Comparison of ENCODE assay signal across 17 cellular contexts in the genomic region with DNA sequence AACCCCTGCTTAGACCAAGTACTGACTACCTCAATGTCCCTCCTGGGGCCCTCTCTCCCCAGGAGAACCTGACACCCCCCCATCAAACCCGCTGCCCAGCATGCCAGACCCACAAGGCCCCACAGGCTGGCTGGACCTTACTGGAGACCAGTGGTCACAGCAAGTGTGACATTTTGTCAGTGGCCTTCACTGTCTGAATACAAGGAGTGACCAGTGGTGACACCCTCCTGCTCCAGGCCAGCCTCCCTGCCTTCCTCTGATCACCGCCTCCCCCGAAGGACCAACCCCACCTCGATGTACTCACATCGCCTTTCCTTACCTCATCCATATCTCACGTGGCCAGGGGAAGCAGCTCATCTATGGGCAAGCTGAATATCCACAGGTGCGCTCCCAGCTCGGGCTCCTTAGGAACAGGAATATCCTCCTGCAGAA.
A peak's percentile ranks its signal among the peaks of the same experiment; 100 is the strongest.
DNase-seq lines count a peak whose midpoint lies in the region; ATAC-seq and TF ChIP-seq lines count a peak whose summit lies in the region.
"Had no signal": no experiment of that assay in that cellular context is flagged by ENCODE, and none has a peak within 500 bp of the region (broad histone marks: within the 10 kb centered on the region; RNA-seq: fewer than 3 reads in every experiment).

No MANE protein-coding gene starts in this region.

- WGBS in GM23248 (ENCODE audit: low coverage in 1 of 2, low lambda C conversion rate in 2 of 2, missing lambda C conversion rate in 2 of 2), 2 experiments, result 60 to 61% methylated on average over 8 of the region's 8 CpGs
- 75% methylated on average over 8 of the region's 8 CpGs for WGBS in hepatocyte (ENCODE audit: low lambda C conversion rate, missing lambda C conversion rate)

- peaks cover 4% of the 10 kb centered on the region for H3K27me3 Mint-ChIP-seq in CD4-positive, CD25-positive, alpha-beta regulatory T cell
- H3K27me3 Mint-ChIP-seq in effector memory CD8-positive, alpha-beta T cell, result no peaks in the 10 kb centered on the region
- peaks cover 6% of the 10 kb centered on the region for H3K27me3 Mint-ChIP-seq in GM23338 (ENCODE audit: insufficient read depth, low read depth, poor library complexity)

- peak overlapping the region; percentile 56; the same call in 1 of the 2 replicates for H3K4me2 ChIP-seq in KMS-11
- no peak overlapping the region for H3K4me2 ChIP-seq in GM23248 (ENCODE audit: unreplicated experiment)
- H3K4me2 ChIP-seq in GM23338, result no peak overlapping the region
- no peak overlapping the region for H3K4me2 ChIP-seq in hepatocyte

- H3K4me1 Mint-ChIP-seq in CD4-positive, CD25-positive, alpha-beta regulatory T cell, result peaks cover 20 to 64% (median 36%) of the 10 kb centered on the region in 4 donors
- peaks cover 80% of the 10 kb centered on the region in 2 donors for H3K4me1 Mint-ChIP-seq in effector memory CD8-positive, alpha-beta T cell (ENCODE audit: low read depth in 2 of 2)
- peaks cover 14% of the 10 kb centered on the region for H3K4me1 Mint-ChIP-seq in GM23338

- H3K4me3 Mint-ChIP-seq in CD4-positive, CD25-positive, alpha-beta regulatory T cell, result no peak overlapping the region
- H3K4me3 Mint-ChIP-seq in effector memory CD8-positive, alpha-beta T cell, result peak overlapping the region; percentile 67 to 70
- no peak overlapping the region for H3K4me3 Mint-ChIP-seq in GM23338
- H3K4me3 Mint-ChIP-seq: type B pancreatic cell had no signal

- no peaks in the 10 kb centered on the region for H3K9me3 ChIP-seq in CD4-positive, CD25-positive, alpha-beta regulatory T cell (ENCODE audit: control insufficient read depth in 2 of 2, low read length in 2 of 2)
- H3K9me3 ChIP-seq in GM23248 (ENCODE audit: low read depth) (no peaks in the 10 kb centered on the region), hepatocyte (ENCODE audit: low read depth) (no peaks in the 10 kb centered on the region)
- H3K9me3 ChIP-seq: gastroesophageal sphincter, right lobe of liver had no signal

- H3K9me3 Mint-ChIP-seq in CD4-positive, CD25-positive, alpha-beta regulatory T cell, result peaks cover 0 to 4% (median 0%) of the 10 kb centered on the region in 7 donors
- no peaks in the 10 kb centered on the region for H3K9me3 Mint-ChIP-seq in effector memory CD8-positive, alpha-beta T cell
- H3K9me3 Mint-ChIP-seq in GM23338, result no peaks in the 10 kb centered on the region
- H3K9me3 Mint-ChIP-seq: type B pancreatic cell had no signal

- intact Hi-C loops in posterior vena cava (cut with DNase I), result no loop called here

- DNase-seq in CD4-positive, CD25-positive, alpha-beta regulatory T cell, result no peak
- DNase-seq in effector memory CD8-positive, alpha-beta T cell, result no peak
- peak; percentile 51 for DNase-seq in posterior vena cava (ENCODE audit: low spot score)
- DNase-seq in GM23248, result no peak
- DNase-seq in GM23338 (ENCODE audit: low spot score), result no peak
- DNase-seq in hepatocyte (ENCODE audit: low spot score), result no peak
- DNase-seq: DMS 273 treated with DMSO at 0.1 percent for 48 hours; left cardiac atrium; NCI-H1048; NCI-H2029 treated with DMSO at 0.1 percent for 48 hours; Right ventricle myocardium superior; stimulated activated naive CD8-positive, alpha-beta T cell treated with anti-CD3 and anti-CD28 coated beads, Interleukin-15, Interleukin-2, amounts not matched to agents 100 U/mL and 50 U/mL, for 24 hours had no signal

- H3K9me2 ChIP-seq in GM23248 (ENCODE audit: insufficient read depth), result no peaks in the 10 kb centered on the region
- H3K9me2 ChIP-seq in GM23338 (ENCODE audit: insufficient read depth), result no peaks in the 10 kb centered on the region
- no peaks in the 10 kb centered on the region for H3K9me2 ChIP-seq in hepatocyte (replicated peaks; ENCODE audit: insufficient read depth)

- H3K27me3 ChIP-seq in CD4-positive, CD25-positive, alpha-beta regulatory T cell (ENCODE audit: control insufficient read depth, insufficient read depth, low read length), result no peaks in the 10 kb centered on the region
- H3K27me3 ChIP-seq in KMS-11 (ENCODE audit: insufficient read depth, low read depth) (no peaks in the 10 kb centered on the region), GM23248 (replicated peaks; ENCODE audit: insufficient read depth) (no peaks in the 10 kb centered on the region), GM23338 (ENCODE audit: insufficient read depth) (no peaks in the 10 kb centered on the region), hepatocyte (no peaks in the 10 kb centered on the region)
- H3K27me3 ChIP-seq: gastroesophageal sphincter, right lobe of liver had no signal

- H3F3A ChIP-seq in GM23248 (ENCODE audit: insufficient read depth), result no peaks in the 10 kb centered on the region; the same call in 1 of the 2 replicates
- H3F3A ChIP-seq in GM23338 (replicated peaks; ENCODE audit: low read depth), result no peaks in the 10 kb centered on the region

- peaks cover 33% of the 10 kb centered on the region for H3K4me1 ChIP-seq in CD4-positive, CD25-positive, alpha-beta regulatory T cell (ENCODE audit: control insufficient read depth, insufficient read depth, low read length, poor library complexity, severe bottlenecking)
- H3K4me1 ChIP-seq in KMS-11 (ENCODE audit: low read depth, poor library complexity, severe bottlenecking), result peaks cover 69% of the 10 kb centered on the region
- peaks cover 13% of the 10 kb centered on the region for H3K4me1 ChIP-seq in GM23248 (ENCODE audit: insufficient read depth)
- H3K4me1 ChIP-seq in GM23338 (ENCODE audit: insufficient read depth), result no peaks in the 10 kb centered on the region
- H3K4me1 ChIP-seq in hepatocyte (ENCODE audit: insufficient read depth), result no peaks in the 10 kb centered on the region

- H3K4me3 ChIP-seq in CD4-positive, CD25-positive, alpha-beta regulatory T cell (ENCODE audit: low read depth, low read length), result no peak overlapping the region
- H3K4me3 ChIP-seq in KMS-11 (IDR thresholded peaks at IDR 0.05; ENCODE audit: insufficient read depth, low read depth, low read length) (no peak overlapping the region), GM23248 (no peak overlapping the region), GM23338 (no peak overlapping the region), hepatocyte (no peak overlapping the region)
- H3K4me3 ChIP-seq: gastroesophageal sphincter, right lobe of liver had no signal

- H2AFZ ChIP-seq in KMS-11 (ENCODE audit: low read depth), result no peak overlapping the region
- H2AFZ ChIP-seq in GM23248, result no peak overlapping the region
- H2AFZ ChIP-seq in GM23338, result no peak overlapping the region
- H2AFZ ChIP-seq in hepatocyte, result no peak overlapping the region

- H3K79me2 ChIP-seq in KMS-11 (ENCODE audit: insufficient read depth, low read depth) (no peaks in the 10 kb centered on the region), GM23248 (ENCODE audit: insufficient read depth) (no peaks in the 10 kb centered on the region), GM23338 (replicated peaks; ENCODE audit: insufficient read depth) (no peaks in the 10 kb centered on the region), hepatocyte (no peaks in the 10 kb centered on the region)

- ATAC-seq in CD4-positive, CD25-positive, alpha-beta regulatory T cell (ENCODE audit: low read depth in 2 of 2), result no peak
- no peak for ATAC-seq in effector memory CD8-positive, alpha-beta T cell (replicated peaks)
- ATAC-seq in GM23338, result no peak
- ATAC-seq: esophagus mucosa had no signal

- no peaks in the 10 kb centered on the region for H3K36me3 ChIP-seq in CD4-positive, CD25-positive, alpha-beta regulatory T cell (ENCODE audit: control insufficient read depth, insufficient read depth, low read length)
- H3K36me3 ChIP-seq in KMS-11 (ENCODE audit: insufficient read depth) (no peaks in the 10 kb centered on the region), GM23248 (ENCODE audit: low read depth) (no peaks in the 10 kb centered on the region), GM23338 (ENCODE audit: insufficient read depth) (no peaks in the 10 kb centered on the region), hepatocyte (replicated peaks; ENCODE audit: insufficient read depth, low read depth) (no peaks in the 10 kb centered on the region)
- H3K36me3 ChIP-seq: gastroesophageal sphincter, right lobe of liver had no signal

- H3K9ac ChIP-seq in KMS-11, result peak overlapping the region; percentile 23; the same call in 1 of the 2 replicates
- H3K9ac ChIP-seq in GM23248, result no peak overlapping the region

- no peak for TF ChIP-seq CTCF in KMS-11 (conservative IDR thresholded peaks at IDR 0.05; ENCODE audit: low read depth, low read length)
- TF ChIP-seq CTCF in GM23338 (conservative IDR thresholded peaks at IDR 0.05; ENCODE audit: low read depth in 2 of 2), result no peak
- no peak for TF ChIP-seq CTCF in hepatocyte (IDR thresholded peaks at IDR 0.05; ENCODE audit: poor library complexity)

- in situ Hi-C loops in GM23248 (cut with MboI), result no loop called here

- H3K27ac ChIP-seq in CD4-positive, CD25-positive, alpha-beta regulatory T cell (ENCODE audit: insufficient read depth, low read length, poor library complexity, severe bottlenecking), result no peak overlapping the region
- H3K27ac ChIP-seq in KMS-11 (peak overlapping the region; percentile 53; the same call in 1 of the 2 replicates), GM23248 (no peak overlapping the region), GM23338 (ENCODE audit: low read depth) (no peak overlapping the region), hepatocyte (no peak overlapping the region)

- H3K27ac Mint-ChIP-seq in CD4-positive, CD25-positive, alpha-beta regulatory T cell, result peak overlapping the region in 2 of 3 donors; percentile 18 to 88
- peak overlapping the region; percentile 55 to 74 for H3K27ac Mint-ChIP-seq in effector memory CD8-positive, alpha-beta T cell
- H3K27ac Mint-ChIP-seq in GM23338, result no peak overlapping the region
- H3K27ac Mint-ChIP-seq: type B pancreatic cell had no signal

- H3K36me3 Mint-ChIP-seq in CD4-positive, CD25-positive, alpha-beta regulatory T cell, result no peaks in the 10 kb centered on the region
- peaks cover 9% of the 10 kb centered on the region for H3K36me3 Mint-ChIP-seq in effector memory CD8-positive, alpha-beta T cell (ENCODE audit: insufficient read depth)
- no peaks in the 10 kb centered on the region; the same call in 2 of the 3 replicates for H3K36me3 Mint-ChIP-seq in GM23338 (ENCODE audit: low read depth)
- H3K36me3 Mint-ChIP-seq: type B pancreatic cell had no signal

- H4K20me1 ChIP-seq in KMS-11 (ENCODE audit: insufficient read depth) (no peaks in the 10 kb centered on the region), GM23248 (ENCODE audit: insufficient read depth) (no peaks in the 10 kb centered on the region), GM23338 (replicated peaks; ENCODE audit: insufficient read depth) (no peaks in the 10 kb centered on the region), hepatocyte (ENCODE audit: insufficient read depth, poor library complexity, severe bottlenecking) (no peaks in the 10 kb centered on the region)

TF ChIP-seq in GM23338, 12 proteins besides CTCF, POLR2A, EP300 and RAD21 (continues in another document):
- TF ChIP-seq POLR2AphosphoS5 (IDR thresholded peaks at IDR 0.05; ENCODE audit: low read depth), result no peak
- TF ChIP-seq EZH2 (IDR thresholded peaks at IDR 0.05; ENCODE audit: low read depth, unreplicated experiment), result no peak
- TF ChIP-seq STAT1 (IDR thresholded peaks at IDR 0.05; ENCODE audit: unreplicated experiment), result no peak
- no peak for TF ChIP-seq ZNF114 (CRISPR knock-in tag; IDR thresholded peaks at IDR 0.05)
- no peak for TF ChIP-seq ZNF331 (CRISPR knock-in tag; IDR thresholded peaks at IDR 0.05; ENCODE audit: low read depth)
- no peak for TF ChIP-seq JUNB (IDR thresholded peaks at IDR 0.05; ENCODE audit: unreplicated experiment)
- no peak for TF ChIP-seq CREB1 (CRISPR knock-in tag; IDR thresholded peaks at IDR 0.05; ENCODE audit: low read depth)

Comparison
In these comparisons a context has a peak if more than half of its experiments do, and no peak if none do; other contexts are left out.
1. H3K4me3 Mint-ChIP-seq: peak in effector memory CD8-positive, alpha-beta T cell (2 of 2); none in CD4-positive, CD25-positive, alpha-beta regulatory T cell (0 of 4) and GM23338 (single experiment).